25 cellular contexts compared by ENCODE assay signal in the genomic region with DNA sequence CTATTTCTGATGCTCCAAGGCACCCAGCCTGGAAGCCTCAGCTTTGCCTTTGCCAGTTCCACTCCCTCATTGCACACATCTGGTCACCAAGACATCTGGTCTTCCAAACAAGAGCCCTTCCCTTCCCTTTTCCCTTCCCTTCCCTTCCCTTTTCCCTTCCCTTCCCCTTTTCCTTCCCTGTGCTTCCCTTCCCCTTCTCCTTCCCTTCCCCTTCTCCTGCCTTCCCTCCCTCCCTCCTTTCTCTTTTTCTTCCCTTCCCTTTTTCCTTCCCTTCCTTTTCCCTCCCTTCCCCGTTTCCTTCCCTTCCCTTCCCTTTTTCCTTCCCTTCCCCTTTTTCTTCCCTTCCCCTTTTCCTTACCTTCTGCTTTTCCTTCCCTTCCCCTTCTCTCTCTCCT. TPM values are rescaled to one million over a fixed set of nuclear protein-coding genes. Genes with fewer than 3 reads are reported as not detected.
"Had no signal": no experiment of that assay in that cellular context is flagged by ENCODE, and none has a peak within 500 bp of the region (broad histone marks: within the 10 kb centered on the region; RNA-seq: fewer than 3 reads in every experiment).

No MANE protein-coding gene starts in this region.

- H3K4me3 ChIP-seq: heart right ventricle, hepatocyte, left ventricle myocardium inferior, lung, mucosa of descending colon, ovary, right atrium auricular region, skin epidermis, stomach, testis, thyroid gland, transverse colon, upper lobe of right lung had no signal

- DNase-seq: heart right ventricle; islet precursor cell; left ventricle myocardium inferior; midbrain; mucosa of descending colon; naive thymus-derived CD8-positive, alpha-beta T cell; nephron progenitor cell; ovary; stimulated activated CD4-positive, alpha-beta T cell treated with anti-CD3 and anti-CD28 coated beads, Interleukin-12 subunit alpha, Interleukin-12 subunit beta, amount 100 ng/mL, for 4 hours; stimulated activated CD4-positive, alpha-beta T cell treated with anti-CD3 and anti-CD28 coated beads, Interleukin-15, amount 100 ng/mL, for 24 hours; stimulated activated CD4-positive, alpha-beta T cell treated with anti-CD3 and anti-CD28 coated beads, Interleukin-2, amount 100 ng/mL, for 24 hours; stimulated activated CD4-positive, alpha-beta T cell treated with anti-CD3 and anti-CD28 coated beads, Interleukin-4, amount 100 ng/mL, for 1 hour; stimulated activated naive B cell treated with anti-CD40 and anti-IgM and Interleukin-4, amounts not matched to agents 10 μg/mL and 1 μg/mL and 100 μg/mL, for 72 hours; stimulated activated naive CD8-positive, alpha-beta T cell treated with anti-CD3 and anti-CD28 coated beads, Interleukin-15, Interleukin-2, amounts not matched to agents 100 U/mL and 50 U/mL, for 24 hours; stomach; testis; thyroid gland; transverse colon; upper lobe of right lung had no signal

- H3K9me3 ChIP-seq: heart right ventricle, left ventricle myocardium inferior, mucosa of descending colon, ovary, right atrium auricular region, stomach, testis, thyroid gland, transverse colon, upper lobe of right lung had no signal

- H2AFZ ChIP-seq: hepatocyte had no signal

- H3K27ac ChIP-seq: heart right ventricle, hepatocyte, left ventricle myocardium inferior, ovary, right atrium auricular region, skin epidermis, stomach, testis, thyroid gland, transverse colon, upper lobe of right lung had no signal

- H3K9me3 Mint-ChIP-seq: nephron progenitor cell; stimulated activated naive B cell treated with anti-CD40 and anti-IgM and Interleukin-4, amounts not matched to agents 10 μg/mL and 1 μg/mL and 100 μg/mL, for 72 hours had no signal

- H3K4me3 Mint-ChIP-seq: naive thymus-derived CD8-positive, alpha-beta T cell; nephron progenitor cell; stimulated activated naive B cell treated with anti-CD40 and anti-IgM and Interleukin-4, amounts not matched to agents 10 μg/mL and 1 μg/mL and 100 μg/mL, for 72 hours had no signal

- H3K27ac Mint-ChIP-seq: naive thymus-derived CD8-positive, alpha-beta T cell; nephron progenitor cell; progenitor cell of endocrine pancreas had no signal

- ATAC-seq: heart right ventricle; mucosa of descending colon; naive thymus-derived CD8-positive, alpha-beta T cell; sciatic nerve; stimulated activated naive B cell treated with anti-CD40 and anti-IgM and Interleukin-4, amounts not matched to agents 10 μg/mL and 1 μg/mL and 100 μg/mL, for 72 hours; stimulated activated naive CD8-positive, alpha-beta T cell treated with anti-CD3 and anti-CD28 coated beads, Interleukin-15, Interleukin-2, amounts not matched to agents 100 U/mL and 50 U/mL, for 24 hours; upper lobe of right lung had no signal

- H3K4me1 ChIP-seq: upper lobe of right lung had no signal

- H3K4me2 ChIP-seq: hepatocyte had no signal

- H3K36me3 ChIP-seq: heart right ventricle, left ventricle myocardium inferior, ovary, right atrium auricular region, stomach, thyroid gland, transverse colon, upper lobe of right lung had no signal

- H3K27me3 ChIP-seq: hepatocyte, ovary, testis, thyroid gland had no signal

RNA-seq across cellular contexts. Expression of a gene that starts 2.4 kb away (rescaled TPM):
- total RNA-seq: naive thymus-derived CD8-positive, alpha-beta T cell had no signal
- polyA plus RNA-seq: naive thymus-derived CD8-positive, alpha-beta T cell had no signal
